ENCODE assay signal across 17 cellular contexts in the genomic region with DNA sequence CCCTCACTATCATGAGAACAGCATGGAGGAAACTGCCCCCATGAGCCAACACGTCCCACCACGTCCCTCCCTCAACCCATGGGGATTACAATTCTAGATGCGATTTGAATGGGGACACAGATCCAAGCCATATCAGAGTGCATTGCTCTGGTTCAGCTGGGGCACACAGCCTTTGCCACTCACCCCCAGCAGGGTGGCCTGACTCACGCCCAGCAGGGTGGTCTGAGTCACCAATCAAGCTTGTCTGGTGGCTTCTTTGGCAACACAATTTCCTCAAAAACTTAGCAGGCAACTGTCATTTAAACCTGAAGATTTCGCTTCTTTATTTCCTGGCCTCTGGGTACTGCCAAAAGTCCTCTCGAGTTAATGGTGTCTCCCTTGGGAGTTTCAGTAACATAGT. TPM values are rescaled to one million over a fixed set of nuclear protein-coding genes. Genes with fewer than 3 reads are reported as not detected.
DNase-seq lines count a peak whose midpoint lies in the region; ATAC-seq lines count a peak whose summit lies in the region.
"Had no signal": no experiment of that assay in that cellular context is flagged by ENCODE, and none has a peak within 500 bp of the region (broad histone marks: within the 10 kb centered on the region; RNA-seq: fewer than 3 reads in every experiment).

No MANE protein-coding gene starts in this region.

- H3K36me3 Mint-ChIP-seq in activated CD4-positive, alpha-beta T cell treated with anti-CD3 and anti-CD28 coated beads, Interleukin-2, amount 10 ng/mL, durations not matched to agents 24 days and 14 days (ENCODE audit: low read depth), result no peaks in the 10 kb centered on the region
- H3K36me3 Mint-ChIP-seq: activated naive CD4-positive, alpha-beta T cell treated with anti-CD3 and anti-CD28 coated beads, Interleukin-2, amount 50 U/mL, for 72 hours; CD4-positive, alpha-beta memory T cell had no signal

- H3K9me3 Mint-ChIP-seq in activated CD4-positive, alpha-beta T cell treated with anti-CD3 and anti-CD28 coated beads, Interleukin-2, amount 10 ng/mL, durations not matched to agents 24 days and 14 days, result no peaks in the 10 kb centered on the region
- H3K9me3 Mint-ChIP-seq: nephron had no signal

- H3K9ac ChIP-seq in neuronal stem cell (ENCODE audit: low read depth, low read length, poor library complexity), result no peak overlapping the region

- no peak for ATAC-seq in HG03457 (IDR thresholded peaks at IDR 0.05; ENCODE audit: unreplicated experiment)
- ATAC-seq: activated naive CD4-positive, alpha-beta T cell treated with anti-CD3 and anti-CD28 coated beads, Interleukin-2, amount 50 U/mL, for 72 hours; heart right ventricle had no signal

- no peaks in the 10 kb centered on the region for H3K79me1 ChIP-seq in neuronal stem cell (ENCODE audit: low read depth, low read length)

- no CpG with 5 or more reads among the region's 6 CpGs for WGBS in neuronal stem cell (ENCODE audit: extremely low coverage in 2 of 2, insufficient read length in 2 of 2, insufficient replicate concordance in 1 of 2), 2 donors

- H2BK120ac ChIP-seq in neuronal stem cell (ENCODE audit: low read depth, low read length), result no peak overlapping the region

- H2AK5ac ChIP-seq in neuronal stem cell (ENCODE audit: low read depth, low read length), result no peak overlapping the region

- H2AFZ ChIP-seq in neuronal stem cell (ENCODE audit: low read length), result peak overlapping the region; percentile 29

- DNase-seq in EH (ENCODE audit: low read depth) (peak; percentile 83), M059J (ENCODE audit: low read depth) (peak; percentile 85), astrocyte of the hippocampus (ENCODE audit: low read depth, low spot score) (peak; percentile 60), neuronal stem cell (ENCODE audit: low spot score) (no peak), NCI-H524 (lab: John Stamatoyannopoulos, UW) (no peak), NCI-H1417 (lab: John Stamatoyannopoulos, UW) (no peak)
- DNase-seq in activated CD4-positive, alpha-beta T cell treated with anti-CD3 and anti-CD28 coated beads, Interleukin-2, amount 10 ng/mL, durations not matched to agents 24 days and 14 days, result no peak
- DNase-seq: activated CD4-positive, CD25-positive, alpha-beta regulatory T cell treated with anti-CD3 and anti-CD28 coated beads, Interleukin-2, amount 50 U/mL, for 72 hours; caudate nucleus; CD4-positive, alpha-beta memory T cell; heart right ventricle; KBM-7; NCI-H1930 had no signal

- no peak overlapping the region for H3K27ac Mint-ChIP-seq in activated CD4-positive, alpha-beta T cell treated with anti-CD3 and anti-CD28 coated beads, Interleukin-2, amount 10 ng/mL, durations not matched to agents 24 days and 14 days
- H3K27ac Mint-ChIP-seq: activated naive CD4-positive, alpha-beta T cell treated with anti-CD3 and anti-CD28 coated beads, Interleukin-2, amount 50 U/mL, for 72 hours; CD4-positive, alpha-beta memory T cell; nephron had no signal

- no peak overlapping the region for H3K27ac ChIP-seq in neuronal stem cell (replicated peaks; ENCODE audit: low read length)
- H3K27ac ChIP-seq: heart right ventricle, skin epidermis had no signal

- intact Hi-C loops in activated CD4-positive, alpha-beta T cell treated with anti-CD3 and anti-CD28 coated beads, Interleukin-2, amount 10 ng/mL, durations not matched to agents 24 days and 14 days (cut with micrococcal nuclease), result no loop called here

- no peak overlapping the region for H3K18ac ChIP-seq in neuronal stem cell (ENCODE audit: low read length)

- no peaks in the 10 kb centered on the region for H3K9me3 ChIP-seq in neuronal stem cell (replicated peaks in 1 of 2; ENCODE audit: control insufficient read depth in 2 of 2, insufficient read depth in 1 of 2, low read depth in 1 of 2, low read length in 2 of 2)
- H3K9me3 ChIP-seq: heart right ventricle had no signal

- H2BK12ac ChIP-seq in neuronal stem cell (ENCODE audit: low read length), result no peak overlapping the region

- peaks cover 0 to 3% of the 10 kb centered on the region in 2 donors for H3K4me1 ChIP-seq in neuronal stem cell (ENCODE audit: control insufficient read depth in 2 of 2, insufficient read depth in 1 of 2, low read depth in 1 of 2, low read length in 2 of 2)
- H3K4me1 ChIP-seq: heart right ventricle had no signal

- H3K14ac ChIP-seq in neuronal stem cell (ENCODE audit: low read length), result no peak overlapping the region

- no peak overlapping the region for H2BK5ac ChIP-seq in neuronal stem cell (ENCODE audit: low read length)

- no peaks in the 10 kb centered on the region for H3K4me1 Mint-ChIP-seq in activated CD4-positive, alpha-beta T cell treated with anti-CD3 and anti-CD28 coated beads, Interleukin-2, amount 10 ng/mL, durations not matched to agents 24 days and 14 days
- H3K4me1 Mint-ChIP-seq: CD4-positive, alpha-beta memory T cell; nephron had no signal

- H3K4me2 ChIP-seq in neuronal stem cell (ENCODE audit: insufficient read depth, low read length, poor library complexity, severe bottlenecking), result no peak overlapping the region

- no peak overlapping the region for H3K4me3 ChIP-seq in neuronal stem cell (ENCODE audit: low read length in 2 of 2)
- H3K4me3 ChIP-seq: heart right ventricle, skin epidermis had no signal

- no peak overlapping the region for H4K91ac ChIP-seq in neuronal stem cell (ENCODE audit: low read depth, low read length, poor library complexity)

- H3K4me3 Mint-ChIP-seq in activated CD4-positive, alpha-beta T cell treated with anti-CD3 and anti-CD28 coated beads, Interleukin-2, amount 10 ng/mL, durations not matched to agents 24 days and 14 days, result no peak overlapping the region
- H3K4me3 Mint-ChIP-seq: CD4-positive, alpha-beta memory T cell; nephron had no signal

- no peak overlapping the region for H2BK15ac ChIP-seq in neuronal stem cell (ENCODE audit: low read length)

- no peaks in the 10 kb centered on the region for H3K27me3 Mint-ChIP-seq in activated CD4-positive, alpha-beta T cell treated with anti-CD3 and anti-CD28 coated beads, Interleukin-2, amount 10 ng/mL, durations not matched to agents 24 days and 14 days

- H3K36me3 ChIP-seq in neuronal stem cell (replicated peaks in 1 of 2; ENCODE audit: control insufficient read depth in 2 of 2, insufficient read depth in 2 of 2, low read length in 2 of 2), result no peaks in the 10 kb centered on the region
- H3K36me3 ChIP-seq: heart right ventricle had no signal

- no peaks in the 10 kb centered on the region for H3K27me3 ChIP-seq in neuronal stem cell (ENCODE audit: control insufficient read depth in 3 of 3, insufficient read depth in 3 of 3, low read depth in 1 of 3, low read length in 3 of 3)
- H3K27me3 ChIP-seq: heart right ventricle had no signal

- H4K8ac ChIP-seq in neuronal stem cell (ENCODE audit: low read depth, low read length), result no peak overlapping the region

- H3K4ac ChIP-seq in neuronal stem cell (ENCODE audit: low read length), result no peak overlapping the region

- H3K23ac ChIP-seq in neuronal stem cell (ENCODE audit: low read depth, low read length, poor library complexity), result no peak overlapping the region

RNA-seq across cellular contexts. Expression of a gene that starts 16.2 kb away (rescaled TPM):
- total RNA-seq in M059J (2014; rRNA removed; shearing (Covaris generic)), result 10.5 and 18.6 TPM in 2 replicates
- 24.5 TPM for polyA plus RNA-seq in neuronal stem cell (2013, experiment 1 of 2)
- 26.5 TPM for polyA plus RNA-seq in neuronal stem cell (2013, experiment 2 of 2)
- not detected in 2 replicates for total RNA-seq in activated CD4-positive, alpha-beta T cell treated with anti-CD3 and anti-CD28 coated beads, Interleukin-2, amount 10 ng/mL, durations not matched to agents 24 days and 14 days
- total RNA-seq: activated naive CD4-positive, alpha-beta T cell treated with anti-CD3 and anti-CD28 coated beads, Interleukin-2, amount 50 U/mL, for 72 hours had no signal

Comparison
In these comparisons a context has a peak if more than half of its experiments do, and no peak if none do; other contexts are left out.
1. DNase-seq: peak in EH (single experiment), M059J (single experiment) and astrocyte of the hippocampus (single experiment); none in neuronal stem cell (single experiment), activated CD4-positive, alpha-beta T cell treated with anti-CD3 and anti-CD28 coated beads, Interleukin-2, amount 10 ng/mL, durations not matched to agents 24 days and 14 days (single experiment), NCI-H524 (0 of 2) and NCI-H1417 (0 of 3).
2. RNA of a gene that starts 16.2 kb away (total RNA-seq): 10.5 to 18.6 TPM in M059J; not detected in activated CD4-positive, alpha-beta T cell treated with anti-CD3 and anti-CD28 coated beads, Interleukin-2, amount 10 ng/mL, durations not matched to agents 24 days and 14 days; every median in the first group is over 10 times any median in the second.